ENCODE assay signal across 24 cellular contexts in genomic region chr1:66778266-66778665, GRCh38.
DNase-seq lines count a peak whose midpoint lies in the region; ATAC-seq, FAIRE-seq and TF ChIP-seq lines count a peak whose summit lies in the region.
"Had no signal": no experiment of that assay in that cellular context is flagged by ENCODE, and none has a peak within 500 bp of the region (broad histone marks: within the 10 kb centered on the region; RNA-seq: fewer than 3 reads in every experiment).

No MANE protein-coding gene starts in this region.

- no peaks in the 10 kb centered on the region for H3K4me1 ChIP-seq in tibial artery
- H3K4me1 ChIP-seq: heart left ventricle, left lung had no signal

- H3K9me3 ChIP-seq in tibial artery = peaks cover 0 to 6% (median 0%) of the 10 kb centered on the region in 3 donors
- H3K9me3 ChIP-seq: left lung had no signal

- DNase-seq in DMS79 treated with DMSO at 0.1 percent for 48 hours (lab: John Stamatoyannopoulos, UW) = peak; percentile 94
- DNase-seq in NCI-H128 (lab: John Stamatoyannopoulos, UW; ENCODE audit: unreplicated experiment) = peak; percentile 52
- DNase-seq in NCI-H526 treated with DMSO at 0.1 percent for 48 hours (lab: John Stamatoyannopoulos, UW) = peak; percentile 22
- peak; percentile 25 for DNase-seq in fibroblast of peridontal ligament (ENCODE audit: extremely low read depth)
- DNase-seq in HTR-8/SVneo (ENCODE audit: insufficient read length, low spot score) = no peak
- no peak for DNase-seq in D721Med (ENCODE audit: insufficient read length, low spot score)
- DNase-seq in tibial artery = no peak
- DNase-seq: activated CD4-positive, alpha-beta T cell treated with anti-CD3 and anti-CD28 coated beads, Interleukin-2, amount 50 U/mL, for 4 hours; activated CD8-positive, alpha-beta memory T cell treated with anti-CD3 and anti-CD28 coated beads, Interleukin-2, amount 50 U/mL, for 48 hours; activated gamma-delta T cell; brain microvascular endothelial cell; CD4-positive, CD25-positive, alpha-beta regulatory T cell; DND-41; effector memory CD4-positive, alpha-beta T cell; heart left ventricle; Kasumi-1; left lung; midbrain; nephron progenitor cell; stimulated activated CD4-positive, alpha-beta T cell treated with anti-CD3 and anti-CD28 coated beads, Interleukin-2, amount 100 ng/mL, for 24 hours; stimulated activated naive CD4-positive, alpha-beta T cell had no signal

- no peak for FAIRE-seq in HTR-8/SVneo (lab: Jason Lieb, UNC)
- FAIRE-seq in D721Med (lab: Jason Lieb, UNC) = no peak
- FAIRE-seq: GM12892, RCC 7860 had no signal

- H3K4me3 ChIP-seq in tibial artery = no peak overlapping the region
- H3K4me3 ChIP-seq: heart left ventricle, left lung had no signal

- ATAC-seq in HG02610 (IDR thresholded peaks at IDR 0.05; ENCODE audit: unreplicated experiment) = no peak
- ATAC-seq: heart left ventricle, left lung had no signal

- H3K27ac ChIP-seq in tibial artery = no peak overlapping the region
- H3K27ac ChIP-seq: brain microvascular endothelial cell, heart left ventricle, left lung had no signal

- H3K36me3 ChIP-seq in tibial artery = no peaks in the 10 kb centered on the region
- H3K36me3 ChIP-seq: brain microvascular endothelial cell, left lung had no signal

- no peaks in the 10 kb centered on the region for H3K27me3 ChIP-seq in tibial artery
- H3K27me3 ChIP-seq: brain microvascular endothelial cell, heart left ventricle, left lung had no signal

- TF ChIP-seq CTCF in D721Med (IDR thresholded peaks at IDR 0.05; ENCODE audit: insufficient read depth, missing control alignments) = no peak
- no peak for TF ChIP-seq CTCF in tibial artery (IDR thresholded peaks at IDR 0.05)

- intact Hi-C loops in tibial artery (cut with DNase I; ENCODE audit: low total_unique reads) = no loop called here

Comparison
In these comparisons a context has a peak if more than half of its experiments do, and no peak if none do; other contexts are left out.
1. DNase-seq: peak in DMS79 treated with DMSO at 0.1 percent for 48 hours (single experiment), NCI-H128 (single experiment), NCI-H526 treated with DMSO at 0.1 percent for 48 hours (single experiment) and fibroblast of peridontal ligament (single experiment); none in HTR-8/SVneo (single experiment), D721Med (single experiment) and tibial artery (0 of 2).